13 cellular contexts compared by ENCODE assay signal in the genomic region with DNA sequence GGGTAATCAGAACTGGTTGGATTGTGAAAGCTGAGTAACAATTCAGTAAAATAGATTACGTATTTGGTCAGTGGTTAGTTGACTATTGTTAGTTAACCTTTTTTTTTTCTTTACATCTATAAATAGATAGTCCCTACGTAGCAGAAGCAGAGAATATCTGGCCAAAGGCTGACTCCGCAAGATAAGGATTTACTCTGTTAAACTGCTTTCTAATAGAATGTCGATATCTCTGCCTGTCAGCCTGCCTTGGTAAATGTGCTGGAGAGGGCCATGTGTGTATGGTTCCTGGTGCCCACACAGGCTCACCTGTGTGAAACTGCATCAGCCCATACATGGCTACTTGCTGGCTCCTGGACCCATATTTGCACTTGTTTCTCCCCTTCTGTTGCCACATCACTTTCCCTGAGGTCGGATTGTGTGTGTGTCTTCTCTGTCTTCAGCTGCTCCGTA.
A peak's percentile ranks its signal among the peaks of the same experiment; 100 is the strongest.
DNase-seq lines count a peak whose midpoint lies in the region; ATAC-seq, FAIRE-seq and TF ChIP-seq lines count a peak whose summit lies in the region.
"Had no signal": no experiment of that assay in that cellular context is flagged by ENCODE, and none has a peak within 500 bp of the region (broad histone marks: within the 10 kb centered on the region; RNA-seq: fewer than 3 reads in every experiment).

No MANE protein-coding gene starts in this region.

- H3K4me3 Mint-ChIP-seq in activated naive CD4-positive, alpha-beta T cell treated with anti-CD3 and anti-CD28 coated beads for 36 hours: no peak overlapping the region
- H3K4me3 Mint-ChIP-seq: IgD-negative memory B cell had no signal

- no peak for TF ChIP-seq EP300 in K562 (IDR thresholded peaks at IDR 0.05; ENCODE audit: low read length)

- TF ChIP-seq RAD21 in K562 (CRISPR knock-in tag; conservative IDR thresholded peaks at IDR 0.05 in 1 of 2, IDR thresholded peaks at IDR 0.05 in 1 of 2): no peak

- H3K27me3 ChIP-seq in K562 (ENCODE audit: control insufficient read depth in 2 of 2, insufficient read depth in 2 of 2, low read length in 2 of 2) (peaks cover 0 to 4% of the 10 kb centered on the region in 2 experiments; a peak in 3 of 5 replicates), skeletal muscle satellite cell (ENCODE audit: control insufficient read depth, insufficient read depth, low read length) (no peaks in the 10 kb centered on the region)
- H3K27me3 ChIP-seq: BLaER1 treated with 17β-estradiol and CSF1 and Interleukin-3, amounts not matched to agents 10 nM and 100 nM had no signal

- no peak for TF ChIP-seq POLR2A in K562 (conservative IDR thresholded peaks at IDR 0.05)

- H3K4me1 Mint-ChIP-seq in activated naive CD4-positive, alpha-beta T cell treated with anti-CD3 and anti-CD28 coated beads for 36 hours (ENCODE audit: low read depth): peaks cover 2% of the 10 kb centered on the region
- H3K4me1 Mint-ChIP-seq: IgD-negative memory B cell had no signal

- peak; percentile 65 for ATAC-seq in HG03354 (IDR thresholded peaks at IDR 0.05; ENCODE audit: poor library complexity, severe bottlenecking, unreplicated experiment)
- ATAC-seq in K562: peak; percentile 43
- ATAC-seq in left ventricle myocardium superior: peak; percentile 43
- no peak for ATAC-seq in HG02642 (IDR thresholded peaks at IDR 0.05; ENCODE audit: poor library complexity, unreplicated experiment)

- no peak overlapping the region for H3K27ac ChIP-seq in K562 (ENCODE audit: extremely low read depth, low read depth, low read length)
- H3K27ac ChIP-seq: BLaER1 treated with 17β-estradiol and CSF1 and Interleukin-3, amounts not matched to agents 10 nM and 100 nM had no signal

- DNase-seq in K562 (ENCODE audit: extremely low read depth in 1 of 4, low spot score in 3 of 4): peak in 2 of 4 experiments; percentile 40 to 45
- no peak for DNase-seq in left ventricle myocardium superior
- DNase-seq in AG08396 (ENCODE audit: low spot score): no peak
- no peak for DNase-seq in activated naive CD4-positive, alpha-beta T cell treated with anti-CD3 and anti-CD28 coated beads for 36 hours
- no peak for DNase-seq in central memory CD4-positive, alpha-beta T cell
- DNase-seq: GDM1, kidney, NCI-H2029 had no signal

- H3K4me1 ChIP-seq in K562 (replicated peaks in 1 of 2; ENCODE audit: control insufficient read depth in 2 of 2, insufficient read depth in 2 of 2, low read length in 2 of 2) (peaks cover 0 to 33% of the 10 kb centered on the region in 2 experiments), skeletal muscle satellite cell (ENCODE audit: control insufficient read depth, insufficient read depth, low read length) (peaks cover 58% of the 10 kb centered on the region)

- no peak overlapping the region; a peak in 1 of 4 replicates for H3K9ac ChIP-seq in K562 (ENCODE audit: insufficient read depth in 1 of 2, low read depth in 2 of 2, low read length in 2 of 2)
- H3K9ac ChIP-seq in skeletal muscle satellite cell (ENCODE audit: low read depth, low read length): peak overlapping the region; percentile 63
- H3K9ac ChIP-seq: BLaER1 treated with 17β-estradiol and CSF1 and Interleukin-3, amounts not matched to agents 10 nM and 100 nM had no signal

- no peak for TF ChIP-seq CTCF in K562 (IDR thresholded peaks at IDR 0.05 in 2 of 3, conservative IDR thresholded peaks at IDR 0.05 in 1 of 3; ENCODE audit: insufficient read depth in 2 of 3, low read depth in 1 of 3, low read length in 3 of 3)

- H3K36me3 Mint-ChIP-seq in activated naive CD4-positive, alpha-beta T cell treated with anti-CD3 and anti-CD28 coated beads for 36 hours (ENCODE audit: low read depth): no peaks in the 10 kb centered on the region
- H3K36me3 Mint-ChIP-seq: IgD-negative memory B cell had no signal

- BruUV-seq in K562 (replicated peaks; lab: Mats Ljungman, UMichigan): no TSS peak

- no peaks in the 10 kb centered on the region for H3K9me1 ChIP-seq in K562 (ENCODE audit: control insufficient read depth, insufficient read depth, low read length)

- peak; percentile 55 for FAIRE-seq in K562 (lab: Jason Lieb, UNC)
- FAIRE-seq: kidney had no signal

- no peak overlapping the region for H3K27ac Mint-ChIP-seq in activated naive CD4-positive, alpha-beta T cell treated with anti-CD3 and anti-CD28 coated beads for 36 hours
- H3K27ac Mint-ChIP-seq: IgD-negative memory B cell had no signal

- peaks cover 4% of the 10 kb centered on the region for H3K27me3 Mint-ChIP-seq in activated naive CD4-positive, alpha-beta T cell treated with anti-CD3 and anti-CD28 coated beads for 36 hours (ENCODE audit: low read depth)

- H3K79me2 ChIP-seq in K562 (ENCODE audit: control insufficient read depth, insufficient read depth, low read length): no peaks in the 10 kb centered on the region

- H2AFZ ChIP-seq in K562 (ENCODE audit: low read depth, low read length): no peak overlapping the region

- WGBS in K562 (ENCODE audit: insufficient coverage, low coverage, missing lambda C conversion rate): 0% methylated on average over 6 of the region's 6 CpGs

- no peaks in the 10 kb centered on the region for H3K9me3 Mint-ChIP-seq in activated naive CD4-positive, alpha-beta T cell treated with anti-CD3 and anti-CD28 coated beads for 36 hours
- H3K9me3 Mint-ChIP-seq: IgD-negative memory B cell had no signal

- intact Hi-C loops in K562 (cut with micrococcal nuclease): no loop called here
- intact Hi-C loops in left ventricle myocardium superior (cut with micrococcal nuclease): loop anchor here (10.0 kb wide), 1 partner anchor 55 kb away; no protein-coding TSS in a partner anchor
- intact Hi-C loops in activated naive CD4-positive, alpha-beta T cell treated with anti-CD3 and anti-CD28 coated beads for 36 hours (cut with micrococcal nuclease): no loop called here

- no peaks in the 10 kb centered on the region for H4K20me1 ChIP-seq in K562 (replicated peaks; ENCODE audit: control insufficient read depth, insufficient read depth, low read length)
- H4K20me1 ChIP-seq: BLaER1 treated with 17β-estradiol and CSF1 and Interleukin-3, amounts not matched to agents 10 nM and 100 nM had no signal

- in situ Hi-C loops in K562 (cut with MboI): no loop called here

- H3K9me3 ChIP-seq in K562 (replicated peaks; ENCODE audit: control insufficient read depth, insufficient read depth, low read depth, low read length) (no peaks in the 10 kb centered on the region), skeletal muscle satellite cell (replicated peaks; ENCODE audit: low read length) (no peaks in the 10 kb centered on the region)
- H3K9me3 ChIP-seq: BLaER1 treated with 17β-estradiol and CSF1 and Interleukin-3, amounts not matched to agents 10 nM and 100 nM had no signal

- POLR2A ChIA-PET in K562 (lab: Yijun Ruan, JAX): interaction anchor here (0.7 kb wide), 1 partner anchor 29 kb away, joined by 3 read pairs; no protein-coding TSS in a partner anchor

- H3K4me3 ChIP-seq in K562 (no peak overlapping the region), skeletal muscle satellite cell (ENCODE audit: low read length) (no peak overlapping the region)
- H3K4me3 ChIP-seq: BLaER1 treated with 17β-estradiol and CSF1 and Interleukin-3, amounts not matched to agents 10 nM and 100 nM had no signal

- H3K4me2 ChIP-seq in K562 (ENCODE audit: insufficient read depth, low read length) (no peak overlapping the region), skeletal muscle satellite cell (ENCODE audit: low read length) (no peak overlapping the region)
- H3K4me2 ChIP-seq: BLaER1 treated with 17β-estradiol and CSF1 and Interleukin-3, amounts not matched to agents 10 nM and 100 nM had no signal

- CTCF ChIA-PET in K562 (lab: Yijun Ruan, JAX; ENCODE audit: low intra/inter-chr PET ratio): no interaction called here
- CTCF ChIA-PET in activated naive CD4-positive, alpha-beta T cell treated with anti-CD3 and anti-CD28 coated beads for 36 hours (lab: Charles Lee): interaction anchor here (1.0 kb wide), 1 partner anchor 17 kb away, joined by 3 read pairs; no protein-coding TSS in a partner anchor

- H3K36me3 ChIP-seq in K562 (ENCODE audit: control insufficient read depth, insufficient read depth, low read length): no peaks in the 10 kb centered on the region
- peaks cover 91% of the 10 kb centered on the region for H3K36me3 ChIP-seq in skeletal muscle satellite cell (ENCODE audit: insufficient read depth, low read length)

TF ChIP-seq in K562, 482 proteins besides CTCF, POLR2A, EP300 and RAD21 (continues in another document):
- TF ChIP-seq CREB1 (IDR thresholded peaks at IDR 0.05) (peak; percentile 38; the same call in 1 of the 2 replicates), CREB1 (CRISPR knock-in tag; IDR thresholded peaks at IDR 0.05) (no peak), TAL1 (IDR thresholded peaks at IDR 0.05) (peak; percentile 69), CLOCK (CRISPR knock-in tag; IDR thresholded peaks at IDR 0.05; ENCODE audit: borderline replicate concordance) (no peak), ZNF384 (IDR thresholded peaks at IDR 0.05; ENCODE audit: low read depth, low read length) (peak; percentile 38; the same call in 1 of the 2 replicates), CBFA2T2 (conservative IDR thresholded peaks at IDR 0.05) (peak; percentile 71), KLF16 (IDR thresholded peaks at IDR 0.05) (peak; percentile 52; the same call in 1 of the 2 replicates), SMARCE1 (IDR thresholded peaks at IDR 0.05) (peak; percentile 26; the same call in 1 of the 2 replicates), POLR2B (IDR thresholded peaks at IDR 0.05; ENCODE audit: low read depth, partially characterized antibody) (no peak), NCOR1 (IDR thresholded peaks at IDR 0.05) (peak; percentile 60), TRIM24 (IDR thresholded peaks at IDR 0.05) (0 out of 4 replicates have a peak, but pooled peaks of 1 of the 2 experiments have one; percentile 18), NFXL1 (CRISPR knock-in tag; IDR thresholded peaks at IDR 0.05) (no peak)
